17 cellular contexts compared by ENCODE assay signal in genomic region chr2:10981461-10981860, GRCh38.
DNase-seq lines count a peak whose midpoint lies in the region; ATAC-seq and TF ChIP-seq lines count a peak whose summit lies in the region.
"Had no signal": no experiment of that assay in that cellular context is flagged by ENCODE, and none has a peak within 500 bp of the region (broad histone marks: within the 10 kb centered on the region; RNA-seq: fewer than 3 reads in every experiment).

No MANE protein-coding gene starts in this region.

- H3K36me3 ChIP-seq in heart right ventricle (no peaks in the 10 kb centered on the region), SJCRH30 (no peaks in the 10 kb centered on the region)
- H3K36me3 ChIP-seq: BLaER1 treated with 17β-estradiol and CSF1 and Interleukin-3, amounts not matched to agents 10 nM and 100 nM had no signal

- H3K27me3 ChIP-seq in heart right ventricle (peaks cover 0 to 35% (median 17%) of the 10 kb centered on the region in 7 donors), SJCRH30 (peaks cover 18% of the 10 kb centered on the region)
- H3K27me3 ChIP-seq: BLaER1 treated with 17β-estradiol and CSF1 and Interleukin-3, amounts not matched to agents 10 nM and 100 nM had no signal

- WGBS in heart right ventricle, 2 donors: 90 to 96% methylated on average over 6 of the region's 6 CpGs

- peaks cover 0 to 26% (median 9%) of the 10 kb centered on the region in 9 donors for H3K4me1 ChIP-seq in heart right ventricle
- 0 out of 2 replicates have a peak, but pooled peaks cover 7% of the 10 kb centered on the region for H3K4me1 ChIP-seq in SJCRH30
- H3K4me1 ChIP-seq: A549, Caco-2 had no signal

- ATAC-seq in heart right ventricle (no peak), left cardiac atrium (no peak)
- ATAC-seq: A549; CD8-positive, alpha-beta T cell had no signal

- peak; percentile 25 for DNase-seq in activated effector memory CD4-positive, alpha-beta T cell treated with anti-CD3 and anti-CD28 coated beads, Interleukin-2, amount 50 U/mL, for 16 hours
- DNase-seq in activated effector memory CD4-positive, alpha-beta T cell treated with Interleukin-2 at 50 U/mL for 16 hours: no peak
- no peak for DNase-seq in heart right ventricle
- no peak for DNase-seq in left cardiac atrium
- no peak for DNase-seq in SJCRH30
- DNase-seq: AML-193; Caco-2; Calu3; CD4-positive, alpha-beta T cell; CD8-positive, alpha-beta T cell; DMS79 treated with DMSO at 0.1 percent for 48 hours; GF-D8 had no signal

- no peak for TF ChIP-seq CTCF in heart right ventricle (IDR thresholded peaks at IDR 0.05)

- TF ChIP-seq EP300 in Ishikawa (IDR thresholded peaks at IDR 0.05; ENCODE audit: borderline replicate concordance): no peak

- intact Hi-C loops in heart right ventricle (cut with DNase I) (no loop called here), left cardiac atrium (cut with DNase I) (no loop called here)

- H3K4me3 ChIP-seq in heart right ventricle: no peak overlapping the region
- no peak overlapping the region for H3K4me3 ChIP-seq in SJCRH30
- H3K4me3 ChIP-seq: A549; BLaER1 treated with 17β-estradiol and CSF1 and Interleukin-3, amounts not matched to agents 10 nM and 100 nM had no signal

- H3K27ac ChIP-seq in heart right ventricle (peak overlapping the region in 6 of 10 donors; percentile 9 to 87 (median 36)), SJCRH30 (no peak overlapping the region)
- H3K27ac ChIP-seq: 22Rv1; A549; BLaER1 treated with 17β-estradiol and CSF1 and Interleukin-3, amounts not matched to agents 10 nM and 100 nM; C4-2B had no signal

- H3K9me3 ChIP-seq in heart right ventricle (no peaks in the 10 kb centered on the region), SJCRH30 (replicated peaks) (no peaks in the 10 kb centered on the region)
- H3K9me3 ChIP-seq: A549; BLaER1 treated with 17β-estradiol and CSF1 and Interleukin-3, amounts not matched to agents 10 nM and 100 nM; Caco-2 had no signal

- TF ChIP-seq RAD21 in Ishikawa (IDR thresholded peaks at IDR 0.05; ENCODE audit: low read depth): no peak

TF ChIP-seq in Ishikawa, 13 proteins besides CTCF, POLR2A, EP300 and RAD21:
- peak; percentile 75 for TF ChIP-seq TEAD4 (IDR thresholded peaks at IDR 0.05)
- no peak for TF ChIP-seq EGR1 (IDR thresholded peaks at IDR 0.05)
- no peak for TF ChIP-seq ZBTB7A (IDR thresholded peaks at IDR 0.05; ENCODE audit: low read depth)
